20 cellular contexts compared by ENCODE assay signal in the genomic region with DNA sequence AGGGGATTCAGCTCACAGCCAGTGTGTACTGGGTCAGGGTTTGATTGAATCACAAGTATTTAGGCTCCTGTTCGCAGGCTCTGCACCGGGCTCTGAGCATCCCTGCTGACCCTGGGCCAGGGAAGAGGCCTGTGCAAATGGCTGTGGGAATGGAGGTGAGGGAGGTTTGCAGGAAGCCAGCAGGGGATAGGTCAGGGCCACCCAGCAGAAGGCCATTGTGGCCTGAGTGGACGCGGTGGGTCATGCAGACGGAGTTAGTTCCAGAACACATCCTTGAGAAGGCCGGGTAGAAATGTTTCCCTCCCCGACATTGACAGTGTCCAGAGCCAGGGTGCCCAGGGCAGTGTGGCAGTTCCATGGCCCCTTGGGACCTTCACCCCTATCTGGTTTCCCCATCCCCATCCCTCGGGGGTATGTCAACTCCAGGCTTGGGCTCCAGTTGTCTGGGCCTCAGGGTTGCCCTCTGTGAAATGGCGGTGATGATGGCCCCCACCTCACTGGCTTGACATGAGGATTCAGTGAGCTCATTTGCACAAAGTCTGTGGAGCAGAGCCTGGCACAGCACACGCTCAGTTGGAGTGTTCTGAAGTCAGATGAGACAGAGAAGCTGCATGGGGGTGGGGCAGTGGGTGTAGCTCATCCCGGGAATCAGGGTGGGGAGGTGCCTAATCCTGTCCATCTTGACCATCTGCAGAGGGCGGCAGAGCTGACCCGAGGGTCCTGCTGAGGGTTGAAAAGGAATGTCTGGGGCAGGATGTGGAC.
DNase-seq lines count a peak whose midpoint lies in the region; ATAC-seq and TF ChIP-seq lines count a peak whose summit lies in the region.
"Had no signal": no experiment of that assay in that cellular context is flagged by ENCODE, and none has a peak within 500 bp of the region (broad histone marks: within the 10 kb centered on the region; RNA-seq: fewer than 3 reads in every experiment).

No MANE protein-coding gene starts in this region.

- ATAC-seq in IMR-90 (ENCODE audit: low read depth): no peak
- ATAC-seq in HG02973 (IDR thresholded peaks at IDR 0.05; ENCODE audit: unreplicated experiment): no peak
- ATAC-seq: T-helper 17 cell had no signal

- no peak overlapping the region for H2BK20ac ChIP-seq in IMR-90 (ENCODE audit: low read depth, low read length)

- BruUV-seq in IMR-90 (replicated peaks; lab: Mats Ljungman, UMichigan): no TSS peak

- POLR2A ChIA-PET in IMR-90 (lab: Charles Lee; ENCODE audit: unreplicated experiment): no interaction called here

- TF ChIP-seq CTCF in IMR-90 (conservative IDR thresholded peaks at IDR 0.05; ENCODE audit: low read depth, low read length): no peak
- TF ChIP-seq CTCF in esophagus muscularis mucosa (IDR thresholded peaks at IDR 0.05): no peak
- TF ChIP-seq CTCF in prostate gland (IDR thresholded peaks at IDR 0.05): no peak

- H3K4me1 ChIP-seq in IMR-90 (ENCODE audit: control insufficient read depth, insufficient read depth, low read length) (no peaks in the 10 kb centered on the region), esophagus muscularis mucosa (peaks cover 0 to 5% (median 2%) of the 10 kb centered on the region in 4 donors), prostate gland (replicated peaks) (no peaks in the 10 kb centered on the region)
- H3K4me1 ChIP-seq: tibial artery had no signal

- H4K20me1 ChIP-seq in IMR-90 (ENCODE audit: insufficient read depth, low read length): no peaks in the 10 kb centered on the region

- no peak for TF ChIP-seq RAD21 in IMR-90 (IDR thresholded peaks at IDR 0.05; ENCODE audit: low read length)

- 69% methylated on average over 9 of the region's 13 CpGs; no CpG with 5 or more reads in 1 of the 2 experiments for WGBS in IMR-90 (ENCODE audit: extremely low coverage in 2 of 2, insufficient read length in 1 of 2), 2 experiments
- 56% methylated on average over 5 of the region's 13 CpGs for WGBS in esophagus muscularis mucosa
- 83% methylated on average over 13 of the region's 13 CpGs for WGBS in prostate gland

- in situ Hi-C loops in IMR-90 (cut with MboI; ENCODE audit: low sequenced_read_pairs): no loop called here

- no peak overlapping the region for H3K14ac ChIP-seq in IMR-90 (replicated peaks; ENCODE audit: low read depth, low read length)

- DNase-seq in D341Med (ENCODE audit: low spot score) (peak; percentile 14), IMR-90 (no peak), esophagus muscularis mucosa (ENCODE audit: extremely low spot score) (peak; percentile 68), putamen (ENCODE audit: low spot score) (peak; percentile 23), NK-92 (lab: John Stamatoyannopoulos, UW; ENCODE audit: unreplicated experiment) (no peak), prostate gland (ENCODE audit: low spot score) (no peak)
- DNase-seq: activated CD4-positive, alpha-beta T cell treated with anti-CD3 and anti-CD28 coated beads for 4 hours; activated gamma-delta T cell; mammary epithelial cell; NCI-H1105; NCI-H2081; NCI-H226; SK-N-SH; stimulated activated CD4-positive, alpha-beta T cell treated with anti-CD3 and anti-CD28 coated beads, Interleukin-2, amount 100 ng/mL, for 48 hours; stimulated activated naive CD4-positive, alpha-beta T cell; T-helper 17 cell had no signal

- H4K91ac ChIP-seq in IMR-90 (ENCODE audit: insufficient read depth, low read depth, low read length): no peak overlapping the region

- H3K79me1 ChIP-seq in IMR-90 (ENCODE audit: low read depth in 1 of 2, low read length in 2 of 2): no peaks in the 10 kb centered on the region

- H2BK15ac ChIP-seq in IMR-90 (ENCODE audit: low read depth, low read length): no peak overlapping the region

- peaks cover 16% of the 10 kb centered on the region for H3K27me3 ChIP-seq in IMR-90 (ENCODE audit: control insufficient read depth, insufficient read depth, low read length)
- H3K27me3 ChIP-seq in esophagus muscularis mucosa: no peaks in the 10 kb centered on the region
- H3K27me3 ChIP-seq in prostate gland (replicated peaks; ENCODE audit: insufficient read depth): no peaks in the 10 kb centered on the region
- H3K27me3 ChIP-seq: neutrophil had no signal

- no peak overlapping the region for H2AFZ ChIP-seq in IMR-90 (replicated peaks; ENCODE audit: low read length, poor library complexity)

- no peak overlapping the region for H3K4ac ChIP-seq in IMR-90 (ENCODE audit: low read depth, low read length)

- dilution Hi-C loops in IMR-90 (cut with HindIII; ENCODE audit: low sequenced_read_pairs, unreplicated experiment): no loop called here

- no peaks in the 10 kb centered on the region for H3K36me3 ChIP-seq in IMR-90 (ENCODE audit: control insufficient read depth, insufficient read depth, low read length)
- peaks cover 0 to 3% (median 0%) of the 10 kb centered on the region in 4 donors for H3K36me3 ChIP-seq in esophagus muscularis mucosa
- no peaks in the 10 kb centered on the region for H3K36me3 ChIP-seq in prostate gland
- H3K36me3 ChIP-seq: neutrophil, tibial artery had no signal

- TF ChIP-seq EP300 in esophagus muscularis mucosa (IDR thresholded peaks at IDR 0.05): no peak

- intact Hi-C loops in IMR-90 (cut with micrococcal nuclease) (no loop called here), esophagus muscularis mucosa (cut with DNase I) (no loop called here), prostate gland (cut with DNase I) (no loop called here)

- CTCF ChIA-PET in IMR-90 (lab: Yijun Ruan, JAX): interaction anchor here (0.7 kb wide), 1 partner anchor 18 kb away, joined by 3 read pairs; no protein-coding TSS in a partner anchor

- no peak overlapping the region for H3K18ac ChIP-seq in IMR-90 (ENCODE audit: low read depth, low read length)

- no peak overlapping the region for H3K23ac ChIP-seq in IMR-90 (ENCODE audit: low read depth, low read length)

- no peak overlapping the region for H2BK120ac ChIP-seq in IMR-90 (ENCODE audit: low read depth, low read length)

- H3K4me2 ChIP-seq in IMR-90 (ENCODE audit: low read depth, low read length): no peak overlapping the region
- H3K4me2 ChIP-seq: SK-N-SH, smooth muscle cell had no signal

- H3K4me3 ChIP-seq in IMR-90 (ENCODE audit: insufficient read depth, low read depth, low read length) (no peak overlapping the region), esophagus muscularis mucosa (no peak overlapping the region), prostate gland (no peak overlapping the region)
- H3K4me3 ChIP-seq: smooth muscle cell, tibial artery had no signal

- TF ChIP-seq POLR2A in IMR-90 (IDR thresholded peaks at IDR 0.05; ENCODE audit: low read depth, low read length) (no peak), esophagus muscularis mucosa (IDR thresholded peaks at IDR 0.05; ENCODE audit: low read depth) (no peak), prostate gland (IDR thresholded peaks at IDR 0.05) (no peak)

- H3K56ac ChIP-seq in IMR-90 (ENCODE audit: extremely low read depth, insufficient read depth, low read length): no peak overlapping the region

- no peak overlapping the region for H2BK5ac ChIP-seq in IMR-90 (ENCODE audit: low read depth, low read length, poor library complexity, severe bottlenecking)

- no peak overlapping the region for H2AK5ac ChIP-seq in IMR-90 (ENCODE audit: low read depth, low read length)

- H3K9me1 ChIP-seq in IMR-90 (ENCODE audit: insufficient read depth, low read length): no peaks in the 10 kb centered on the region

- no peak overlapping the region for H4K8ac ChIP-seq in IMR-90 (ENCODE audit: low read depth in 2 of 2, low read length in 2 of 2)

- H4K5ac ChIP-seq in IMR-90 (ENCODE audit: low read depth, low read length): no peak overlapping the region

- H2AK9ac ChIP-seq in IMR-90 (replicated peaks; ENCODE audit: low read depth, low read length, poor library complexity): peak overlapping the region; percentile 28

- H3K9me3 ChIP-seq in IMR-90 (ENCODE audit: control insufficient read depth, insufficient read depth, low read length) (no peaks in the 10 kb centered on the region), esophagus muscularis mucosa (no peaks in the 10 kb centered on the region), prostate gland (no peaks in the 10 kb centered on the region)
- H3K9me3 ChIP-seq: neutrophil, SK-N-SH, tibial artery had no signal

- no peak overlapping the region for H3K27ac ChIP-seq in IMR-90 (ENCODE audit: insufficient read depth, low read length)
- H3K27ac ChIP-seq in esophagus muscularis mucosa (replicated peaks in 1 of 4): no peak overlapping the region
- no peak overlapping the region for H3K27ac ChIP-seq in prostate gland
- H3K27ac ChIP-seq: neutrophil, tibial artery had no signal

- no peak overlapping the region for H3K9ac ChIP-seq in IMR-90 (ENCODE audit: low read depth, low read length)
- H3K9ac ChIP-seq: SK-N-SH had no signal

TF ChIP-seq in IMR-90, 13 proteins besides CTCF, POLR2A, EP300 and RAD21:
- TF ChIP-seq NFE2L2 (IDR thresholded peaks at IDR 0.05; ENCODE audit: low read depth, low read length) (no peak), MAFK (IDR thresholded peaks at IDR 0.05; ENCODE audit: low read depth, low read length) (no peak), CEBPB (IDR thresholded peaks at IDR 0.05; ENCODE audit: low read depth, low read length) (no peak), MXI1 (IDR thresholded peaks at IDR 0.05; ENCODE audit: borderline replicate concordance, low read depth, low read length) (no peak), CHD1 (IDR thresholded peaks at IDR 0.05; ENCODE audit: low read depth, low read length) (no peak), SMC3 (IDR thresholded peaks at IDR 0.05; ENCODE audit: low read depth, low read length) (no peak), MAZ (IDR thresholded peaks at IDR 0.05; ENCODE audit: borderline replicate concordance, low read depth, low read length) (no peak), FOS (IDR thresholded peaks at IDR 0.05; ENCODE audit: low read depth, low read length) (no peak), RFX5 (IDR thresholded peaks at IDR 0.05; ENCODE audit: low read depth, low read length) (no peak), RCOR1 (IDR thresholded peaks at IDR 0.05; ENCODE audit: insufficient replicate concordance, low read length) (no peak)
- TF ChIP-seq, protein P1, sequence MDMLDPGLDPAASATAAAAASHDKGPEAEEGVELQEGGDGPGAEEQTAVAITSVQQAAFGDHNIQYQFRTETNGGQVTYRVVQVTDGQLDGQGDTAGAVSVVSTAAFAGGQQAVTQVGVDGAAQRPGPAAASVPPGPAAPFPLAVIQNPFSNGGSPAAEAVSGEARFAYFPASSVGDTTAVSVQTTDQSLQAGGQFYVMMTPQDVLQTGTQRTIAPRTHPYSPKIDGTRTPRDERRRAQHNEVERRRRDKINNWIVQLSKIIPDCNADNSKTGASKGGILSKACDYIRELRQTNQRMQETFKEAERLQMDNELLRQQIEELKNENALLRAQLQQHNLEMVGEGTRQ (IDR thresholded peaks at IDR 0.05; ENCODE audit: low read depth, low read length): no peak

Comparison
In these comparisons a context has a peak if more than half of its experiments do, and no peak if none do; other contexts are left out.
1. DNase-seq: peak in D341Med (single experiment), esophagus muscularis mucosa (single experiment) and putamen (single experiment); none in IMR-90 (single experiment), NK-92 (single experiment) and prostate gland (single experiment).